In the genomic region with DNA sequence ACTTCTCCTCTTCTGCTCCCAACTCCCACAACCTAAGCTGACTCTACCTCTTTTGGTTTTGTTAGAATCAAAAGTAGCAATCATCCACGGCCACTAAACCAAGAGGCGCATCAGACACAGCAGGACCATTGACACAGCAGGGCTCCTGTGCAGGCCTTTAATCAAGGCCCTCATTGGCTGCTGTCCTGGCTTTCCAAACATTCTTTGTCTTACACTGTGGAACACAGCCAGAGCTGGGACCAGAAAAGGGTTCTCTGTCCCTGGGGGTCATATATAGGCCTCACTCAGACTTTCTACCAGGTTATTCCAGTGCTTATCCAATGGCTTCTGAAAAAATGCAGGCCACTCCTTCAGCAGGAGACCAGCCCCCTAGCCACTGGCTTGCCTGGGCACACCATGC, we compare ENCODE assay signal across 22 cellular contexts.
A peak's percentile ranks its signal among the peaks of the same experiment; 100 is the strongest.
DNase-seq lines count a peak whose midpoint lies in the region; ATAC-seq, FAIRE-seq and TF ChIP-seq lines count a peak whose summit lies in the region.
"Had no signal": no experiment of that assay in that cellular context is flagged by ENCODE, and none has a peak within 500 bp of the region (broad histone marks: within the 10 kb centered on the region; RNA-seq: fewer than 3 reads in every experiment).

No MANE protein-coding gene starts in this region.

- H3K14ac ChIP-seq in H1 (ENCODE audit: insufficient read length): no peak overlapping the region

- 97% methylated on average over 2 of the region's 2 CpGs; no CpG with 5 or more reads in 1 of the 2 experiments for WGBS in H1 (ENCODE audit: extremely low coverage in 1 of 2, insufficient coverage in 1 of 2, insufficient read length in 1 of 2, insufficient replicate concordance in 2 of 2, low coverage in 1 of 2, low lambda C conversion rate in 2 of 2, missing lambda C conversion rate in 1 of 2), 2 experiments

- POLR2A ChIA-PET in H1 (lab: Charles Lee; ENCODE audit: partially characterized antibody): no interaction called here
- POLR2A ChIA-PET in activated CD8-positive, alpha-beta T cell treated with anti-CD3 and anti-CD28 coated beads, Interleukin-2, amount 10 ng/mL, durations not matched to agents 7 days and 5 days (lab: Charles Lee): no interaction called here

- H2BK20ac ChIP-seq in H1 (ENCODE audit: low read length): no peak overlapping the region

- H2BK15ac ChIP-seq in H1 (ENCODE audit: low read length): no peak overlapping the region

- no peak overlapping the region for H3K4me3 Mint-ChIP-seq in activated CD8-positive, alpha-beta T cell treated with anti-CD3 and anti-CD28 coated beads, Interleukin-2, amount 10 ng/mL, durations not matched to agents 7 days and 5 days
- H3K4me3 Mint-ChIP-seq: CD14-positive monocyte; CD4-positive, alpha-beta T cell; CD8-positive, alpha-beta memory T cell; HFFc6 had no signal

- H2AFZ ChIP-seq in H1 (ENCODE audit: low read length): no peak overlapping the region

- H3K9me3 ChIP-seq in H1 (ENCODE audit: insufficient read depth in 2 of 2, low read depth in 1 of 2, low read length in 1 of 2): no peaks in the 10 kb centered on the region
- no peaks in the 10 kb centered on the region for H3K9me3 ChIP-seq in colonic mucosa
- H3K9me3 ChIP-seq: BE2C, HAP-1 had no signal

- ATAC-seq in activated CD8-positive, alpha-beta T cell treated with anti-CD3 and anti-CD28 coated beads, Interleukin-2, amount 10 ng/mL, durations not matched to agents 7 days and 5 days: no peak

- H3K27ac Mint-ChIP-seq in activated CD8-positive, alpha-beta T cell treated with anti-CD3 and anti-CD28 coated beads, Interleukin-2, amount 10 ng/mL, durations not matched to agents 7 days and 5 days: no peak overlapping the region
- H3K27ac Mint-ChIP-seq: CD14-positive monocyte; CD4-positive, alpha-beta T cell; HFFc6 had no signal

- no peak overlapping the region for H2BK5ac ChIP-seq in H1 (ENCODE audit: low read depth, low read length)

- H3K4me1 ChIP-seq in H1 (replicated peaks in 1 of 4; ENCODE audit: control insufficient read depth in 3 of 4, insufficient read depth in 4 of 4, low read length in 3 of 4) (peaks cover 0 to 6% (median 3%) of the 10 kb centered on the region in 4 experiments; a peak in 5 of 7 replicates), colonic mucosa (no peaks in the 10 kb centered on the region)
- H3K4me1 ChIP-seq: BE2C, HAP-1 had no signal

- H4K8ac ChIP-seq in H1 (ENCODE audit: extremely low read depth, insufficient read depth, low read length): no peak overlapping the region; the same call in 1 of the 2 replicates

- H3K27me3 ChIP-seq in H1 (replicated peaks in 1 of 4; ENCODE audit: control insufficient read depth in 3 of 4, extremely low read depth in 1 of 4, insufficient read depth in 3 of 4, low read length in 3 of 4): 0 out of 7 replicates have a peak, but pooled peaks cover 0 to 2% (median 0%) of the 10 kb centered on the region in 4 experiments
- no peaks in the 10 kb centered on the region for H3K27me3 ChIP-seq in colonic mucosa
- H3K27me3 ChIP-seq: BE2C; BLaER1 treated with 17β-estradiol and CSF1 and Interleukin-3, amounts not matched to agents 10 nM and 100 nM had no signal

- no peak for TF ChIP-seq EP300 in H1 (IDR thresholded peaks at IDR 0.05; ENCODE audit: borderline replicate concordance in 1 of 2, low read depth in 2 of 2, low read length in 2 of 2)

- no peaks in the 10 kb centered on the region for H3K9me3 Mint-ChIP-seq in activated CD8-positive, alpha-beta T cell treated with anti-CD3 and anti-CD28 coated beads, Interleukin-2, amount 10 ng/mL, durations not matched to agents 7 days and 5 days (ENCODE audit: insufficient read depth)
- H3K9me3 Mint-ChIP-seq: CD4-positive, alpha-beta T cell; HFFc6 had no signal

- no peaks in the 10 kb centered on the region for H3K23me2 ChIP-seq in H1 (ENCODE audit: low read depth, low read length)

- no peak overlapping the region for H2BK12ac ChIP-seq in H1 (ENCODE audit: low read depth, low read length)

- intact Hi-C loops in colonic mucosa (cut with DNase I): no loop called here

- no peak overlapping the region for H3K18ac ChIP-seq in H1 (ENCODE audit: extremely low read depth, low read length)

- H3K79me2 ChIP-seq in H1 (ENCODE audit: control insufficient read depth in 1 of 2, insufficient read depth in 2 of 2, low read length in 2 of 2): no peaks in the 10 kb centered on the region

- H3K36me3 ChIP-seq in H1 (ENCODE audit: control insufficient read depth in 2 of 4, insufficient read depth in 4 of 4, low read length in 3 of 4) (no peaks in the 10 kb centered on the region), colonic mucosa (no peaks in the 10 kb centered on the region)
- H3K36me3 ChIP-seq: BE2C; BLaER1 treated with 17β-estradiol and CSF1 and Interleukin-3, amounts not matched to agents 10 nM and 100 nM; HAP-1 had no signal

- H3K4me2 ChIP-seq in H1 (ENCODE audit: insufficient read depth in 1 of 2, low read depth in 2 of 2, low read length in 2 of 2): no peak overlapping the region
- H3K4me2 ChIP-seq: BLaER1 treated with 17β-estradiol and CSF1 and Interleukin-3, amounts not matched to agents 10 nM and 100 nM had no signal

- H3K27me3 Mint-ChIP-seq in activated CD8-positive, alpha-beta T cell treated with anti-CD3 and anti-CD28 coated beads, Interleukin-2, amount 10 ng/mL, durations not matched to agents 7 days and 5 days (ENCODE audit: low read depth): no peaks in the 10 kb centered on the region
- H3K27me3 Mint-ChIP-seq: CD4-positive, alpha-beta T cell had no signal

- no peaks in the 10 kb centered on the region for H3K4me1 Mint-ChIP-seq in activated CD8-positive, alpha-beta T cell treated with anti-CD3 and anti-CD28 coated beads, Interleukin-2, amount 10 ng/mL, durations not matched to agents 7 days and 5 days (ENCODE audit: low read depth)
- H3K4me1 Mint-ChIP-seq: CD14-positive monocyte; CD8-positive, alpha-beta memory T cell had no signal

- no peaks in the 10 kb centered on the region for H3K79me1 ChIP-seq in H1 (ENCODE audit: low read depth, low read length)

- H4K20me1 ChIP-seq in H1 (replicated peaks in 1 of 2; ENCODE audit: control insufficient read depth in 1 of 2, insufficient read depth in 2 of 2, low read length in 2 of 2): no peaks in the 10 kb centered on the region
- H4K20me1 ChIP-seq: BLaER1 treated with 17β-estradiol and CSF1 and Interleukin-3, amounts not matched to agents 10 nM and 100 nM had no signal

- H2AK5ac ChIP-seq in H1 (ENCODE audit: low read depth, low read length): no peak overlapping the region

- FAIRE-seq in H1 (lab: Jason Lieb, UNC): no peak
- FAIRE-seq: A204.1, GM12891, GM19239 had no signal

- TF ChIP-seq CTCF in H1 (IDR thresholded peaks at IDR 0.05; ENCODE audit: control extremely low read depth in 1 of 3, insufficient read depth in 1 of 3, low read depth in 1 of 3, low read length in 3 of 3) (no peak), colonic mucosa (IDR thresholded peaks at IDR 0.05) (no peak), GM20000 (IDR thresholded peaks at IDR 0.05; ENCODE audit: extremely low read depth, missing control alignments) (no peak)

- no peak for TF ChIP-seq RAD21 in H1 (IDR thresholded peaks at IDR 0.05 in 1 of 2, conservative IDR thresholded peaks at IDR 0.05 in 1 of 2; ENCODE audit: low read depth in 2 of 2, low read length in 2 of 2)

- H3K36me3 Mint-ChIP-seq in activated CD8-positive, alpha-beta T cell treated with anti-CD3 and anti-CD28 coated beads, Interleukin-2, amount 10 ng/mL, durations not matched to agents 7 days and 5 days (ENCODE audit: low read depth): no peaks in the 10 kb centered on the region
- H3K36me3 Mint-ChIP-seq: CD14-positive monocyte; CD8-positive, alpha-beta memory T cell had no signal

- no peak overlapping the region for H3K23ac ChIP-seq in H1 (ENCODE audit: insufficient read length)

- peak; percentile 24 for DNase-seq in Ammon's horn (ENCODE audit: low spot score)
- DNase-seq in H1 (ENCODE audit: low read depth in 1 of 2, low spot score in 2 of 2): no peak
- peak; percentile 77 for DNase-seq in medulla oblongata (ENCODE audit: extremely low spot score)
- peak; percentile 49 for DNase-seq in superior temporal gyrus (ENCODE audit: extremely low spot score)
- no peak for DNase-seq in colonic mucosa
- no peak for DNase-seq in activated CD8-positive, alpha-beta T cell treated with anti-CD3 and anti-CD28 coated beads, Interleukin-2, amount 10 ng/mL, durations not matched to agents 7 days and 5 days
- DNase-seq in GM20000 (ENCODE audit: low spot score): no peak
- DNase-seq: BE2C; Calu3; CD4-positive, alpha-beta T cell; CD8-positive, alpha-beta memory T cell; DMS53; DMS79 treated with DMSO at 0.1 percent for 48 hours; GF-D8; HFFc6 had no signal

- CTCF ChIA-PET in H1 (lab: Charles Lee; ENCODE audit: partially characterized antibody): interaction anchor here (1.1 to 1.7 kb wide), 3 partner anchors 11 to 92 kb away, joined by 4 to 5 read pairs (median 4); no protein-coding TSS in a partner anchor
- CTCF ChIA-PET in activated CD8-positive, alpha-beta T cell treated with anti-CD3 and anti-CD28 coated beads, Interleukin-2, amount 10 ng/mL, durations not matched to agents 7 days and 5 days (lab: Charles Lee): no interaction called here

- peak overlapping the region; percentile 49 for H4K91ac ChIP-seq in H1 (replicated peaks; ENCODE audit: insufficient read length, low read length)

- H3K4me3 ChIP-seq in H1 (ENCODE audit: extremely low read depth in 1 of 4, insufficient read depth in 2 of 4, low read depth in 3 of 4, low read length in 4 of 4): no peak overlapping the region
- no peak overlapping the region for H3K4me3 ChIP-seq in colonic mucosa
- H3K4me3 ChIP-seq: BLaER1 treated with 17β-estradiol and CSF1 and Interleukin-3, amounts not matched to agents 10 nM and 100 nM; HAP-1 had no signal

- H4K5ac ChIP-seq in H1 (ENCODE audit: insufficient read length, low read depth, low read length): no peak overlapping the region

- no peak for TF ChIP-seq POLR2A in H1 (IDR thresholded peaks at IDR 0.05; ENCODE audit: control extremely low read depth in 1 of 2, low read depth in 2 of 2, low read length in 2 of 2)

- no peak overlapping the region for H3K9ac ChIP-seq in H1 (replicated peaks in 1 of 4; ENCODE audit: extremely low read depth in 1 of 4, low read depth in 3 of 4, low read length in 3 of 4)
- no peak overlapping the region for H3K9ac ChIP-seq in colonic mucosa (ENCODE audit: low read depth in 2 of 2, low read length in 2 of 2)
- H3K9ac ChIP-seq: BLaER1 treated with 17β-estradiol and CSF1 and Interleukin-3, amounts not matched to agents 10 nM and 100 nM had no signal

- no peak overlapping the region for H3K56ac ChIP-seq in H1 (replicated peaks; ENCODE audit: insufficient read length, low read depth, low read length)

- H3K27ac ChIP-seq in H1 (ENCODE audit: low read depth, low read length): no peak overlapping the region
- no peak overlapping the region for H3K27ac ChIP-seq in colonic mucosa
- H3K27ac ChIP-seq: 22Rv1; BLaER1 treated with 17β-estradiol and CSF1 and Interleukin-3, amounts not matched to agents 10 nM and 100 nM had no signal

- no peak overlapping the region for H2BK120ac ChIP-seq in H1 (replicated peaks; ENCODE audit: low read depth, low read length)

- H3K4ac ChIP-seq in H1 (replicated peaks; ENCODE audit: insufficient read length, low read depth, low read length): no peak overlapping the region

TF ChIP-seq in H1, 55 proteins besides CTCF, POLR2A, EP300 and RAD21 (continues in another document):
- TF ChIP-seq HDAC2 (IDR thresholded peaks at IDR 0.05; ENCODE audit: borderline replicate concordance in 1 of 2, low read depth in 2 of 2, low read length in 2 of 2) (no peak), SAP30 (IDR thresholded peaks at IDR 0.05; ENCODE audit: insufficient read depth, insufficient replicate concordance, low read length) (no peak), BACH1 (IDR thresholded peaks at IDR 0.05; ENCODE audit: low read length) (no peak)

Comparison
In these comparisons a context has a peak if more than half of its experiments do, and no peak if none do; other contexts are left out.
1. DNase-seq: peak in Ammon's horn (single experiment), medulla oblongata (single experiment) and superior temporal gyrus (single experiment); none in H1 (0 of 2), colonic mucosa (single experiment), activated CD8-positive, alpha-beta T cell treated with anti-CD3 and anti-CD28 coated beads, Interleukin-2, amount 10 ng/mL, durations not matched to agents 7 days and 5 days (single experiment) and GM20000 (single experiment).